2 cellular contexts compared by ENCODE assay signal in the genomic region with DNA sequence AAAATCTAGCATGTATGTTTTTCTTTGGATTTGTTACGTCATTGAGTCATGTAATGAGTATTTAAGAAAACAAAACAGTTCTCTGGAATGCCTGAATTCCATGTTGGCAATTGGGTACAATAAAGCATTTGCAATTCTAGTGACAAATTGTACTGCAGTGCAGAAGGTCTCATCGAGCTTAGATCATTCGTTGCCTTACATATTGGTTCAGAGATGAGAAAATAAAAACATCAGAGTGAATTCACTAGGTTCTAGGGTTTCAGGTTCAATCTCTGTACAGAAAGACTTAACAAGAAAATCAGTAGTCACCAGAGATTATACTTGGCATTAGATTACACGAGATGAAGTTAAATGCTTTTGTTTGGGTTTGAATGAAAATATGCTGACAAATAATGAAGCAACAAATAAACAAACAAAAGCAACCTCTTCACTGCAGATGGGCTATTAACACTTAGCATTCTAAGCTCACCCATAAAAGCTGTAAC.
TF ChIP-seq lines count a peak whose summit lies in the region.

No MANE protein-coding gene starts in this region.

TF ChIP-seq in HepG2, 621 proteins besides CTCF, POLR2A, EP300 and RAD21 (continued from another document):
- TF ChIP-seq ZNF646 (CRISPR knock-in tag; IDR thresholded peaks at IDR 0.05), result no peak
- TF ChIP-seq ATM (IDR thresholded peaks at IDR 0.05; ENCODE audit: borderline replicate concordance), result no peak
- TF ChIP-seq ARID3A (IDR thresholded peaks at IDR 0.05; ENCODE audit: low read depth, low read length), result no peak

TF ChIP-seq in endothelial cell of umbilical vein, 7 proteins besides CTCF, POLR2A, EP300 and RAD21 (continued from another document):
- TF ChIP-seq, protein P1, sequence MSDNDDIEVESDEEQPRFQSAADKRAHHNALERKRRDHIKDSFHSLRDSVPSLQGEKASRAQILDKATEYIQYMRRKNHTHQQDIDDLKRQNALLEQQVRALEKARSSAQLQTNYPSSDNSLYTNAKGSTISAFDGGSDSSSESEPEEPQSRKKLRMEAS (IDR thresholded peaks at IDR 0.05; ENCODE audit: insufficient read depth, insufficient read length), result no peak
- TF ChIP-seq EZH2 (IDR thresholded peaks at IDR 0.05; ENCODE audit: borderline replicate concordance, low read depth, low read length, severe bottlenecking) (no peak), MYC (IDR thresholded peaks at IDR 0.05; ENCODE audit: low read depth, low read length) (no peak), GATA2 (IDR thresholded peaks at IDR 0.05; ENCODE audit: insufficient read depth, insufficient read length, low read depth, low read length) (no peak)
TF ChIP-seq in endothelial cell of umbilical vein: peak in this region for 0.
